In genomic region chr15:52678468-52679231, GRCh38 we compare ENCODE assay signal across 8 cellular contexts. TPM values are rescaled to one million over a fixed set of nuclear protein-coding genes. Genes with fewer than 3 reads are reported as not detected.
DNase-seq lines count a peak whose midpoint lies in the region; ATAC-seq and TF ChIP-seq lines count a peak whose summit lies in the region.

No MANE protein-coding gene starts in this region.

- peak overlapping the region; percentile 66 for H2BK5ac ChIP-seq in trophoblast cell (ENCODE audit: low read depth, low read length, poor library complexity)

- no peaks in the 10 kb centered on the region for H3K9me3 Mint-ChIP-seq in CD4-positive, alpha-beta T cell
- H3K9me3 Mint-ChIP-seq in activated naive CD8-positive, alpha-beta T cell treated with anti-CD3 and anti-CD28 coated beads for 36 hours: no peaks in the 10 kb centered on the region

- H3K36me3 ChIP-seq in trophoblast cell (ENCODE audit: control insufficient read depth in 1 of 2, insufficient read depth in 2 of 2, low read length in 2 of 2): no peaks in the 10 kb centered on the region
- peaks cover 22% of the 10 kb centered on the region for H3K36me3 ChIP-seq in upper lobe of right lung

- H3K18ac ChIP-seq in trophoblast cell (ENCODE audit: low read length): peak overlapping the region; percentile 60

- TF ChIP-seq CTCF in CD4-positive, alpha-beta T cell (IDR thresholded peaks at IDR 0.05): no peak
- TF ChIP-seq CTCF in upper lobe of right lung (IDR thresholded peaks at IDR 0.05): peak; percentile 18

- H3K4me3 ChIP-seq in trophoblast cell (ENCODE audit: low read depth, low read length) (peak overlapping the region; percentile 79), upper lobe of right lung (peak overlapping the region; percentile 75)

- peak overlapping the region; percentile 97 for H3K27ac Mint-ChIP-seq in CD4-positive, alpha-beta T cell
- H3K27ac Mint-ChIP-seq in activated naive CD8-positive, alpha-beta T cell treated with anti-CD3 and anti-CD28 coated beads for 36 hours: peak overlapping the region; percentile 98

- WGBS in trophoblast cell (ENCODE audit: extremely low coverage, insufficient coverage, insufficient read length): no CpG with 5 or more reads among the region's 70 CpGs

- POLR2A ChIA-PET in CD4-positive, alpha-beta T cell (lab: Charles Lee): interaction anchor here (0.6 to 2.1 kb wide), 9 partner anchors 21 to 331 kb away, joined by 3 to 11 read pairs (median 4); partner anchors contain the start of gene ARPP19

- H3K4me1 ChIP-seq in trophoblast cell (ENCODE audit: control insufficient read depth in 1 of 2, insufficient read depth in 2 of 2, low read length in 2 of 2) (no peaks in the 10 kb centered on the region), upper lobe of right lung (peaks cover 36% of the 10 kb centered on the region)

- peaks cover 12% of the 10 kb centered on the region for H3K79me1 ChIP-seq in trophoblast cell (ENCODE audit: low read length)

- peak overlapping the region; percentile 99 for H3K27ac ChIP-seq in CD4-positive, alpha-beta T cell (ENCODE audit: low read depth, low read length)
- peak overlapping the region; percentile 61 for H3K27ac ChIP-seq in trophoblast cell (ENCODE audit: low read depth, low read length)
- H3K27ac ChIP-seq in upper lobe of right lung: peak overlapping the region; percentile 96

- H4K12ac ChIP-seq in trophoblast cell (ENCODE audit: low read depth, low read length): peak overlapping the region; percentile 14

- no peak overlapping the region for H3K23ac ChIP-seq in trophoblast cell (ENCODE audit: low read length)

- peak; percentile 46 for ATAC-seq in CD4-positive, alpha-beta T cell (ENCODE audit: poor library complexity)
- ATAC-seq in GM19455 (IDR thresholded peaks at IDR 0.05; ENCODE audit: unreplicated experiment) (peak; percentile 18), upper lobe of right lung (peak; percentile 78)

- peak overlapping the region; percentile 94 for H2AFZ ChIP-seq in trophoblast cell (ENCODE audit: insufficient read depth, low read length, poor library complexity)

- peak overlapping the region; percentile 44 for H3K9ac ChIP-seq in trophoblast cell (ENCODE audit: low read length)

- peak overlapping the region; percentile 34 for H2BK120ac ChIP-seq in trophoblast cell (ENCODE audit: insufficient read depth, low read length, poor library complexity)

- no peaks in the 10 kb centered on the region for H3K9me3 ChIP-seq in CD4-positive, alpha-beta T cell (ENCODE audit: control insufficient read depth, low read length)
- H3K9me3 ChIP-seq in trophoblast cell (ENCODE audit: insufficient read depth, low read depth, low read length): no peaks in the 10 kb centered on the region
- no peaks in the 10 kb centered on the region for H3K9me3 ChIP-seq in upper lobe of right lung

- DNase-seq in CD4-positive, alpha-beta T cell: peak; percentile 45 to 72 (median 61)
- DNase-seq in HPDE6-E6E7 (ENCODE audit: extremely low spot score) (peak; percentile 52), SK-MEL-5 (ENCODE audit: low read depth, low spot score) (peak; percentile 54), cardiac septum (ENCODE audit: low spot score) (peak; percentile 86), trophoblast cell (peak; percentile 42 to 68), upper lobe of right lung (peak; percentile 87)
- peak; percentile 64 for DNase-seq in activated naive CD8-positive, alpha-beta T cell treated with anti-CD3 and anti-CD28 coated beads for 36 hours

- H3K4me3 Mint-ChIP-seq in CD4-positive, alpha-beta T cell: peak overlapping the region; percentile 96
- H3K4me3 Mint-ChIP-seq in activated naive CD8-positive, alpha-beta T cell treated with anti-CD3 and anti-CD28 coated beads for 36 hours: peak overlapping the region; percentile 98

- H3K4ac ChIP-seq in trophoblast cell (ENCODE audit: low read depth, low read length): peak overlapping the region; percentile 47

- peak overlapping the region; percentile 55 for H4K8ac ChIP-seq in trophoblast cell (ENCODE audit: low read depth, low read length)

- H3K27me3 Mint-ChIP-seq in CD4-positive, alpha-beta T cell: no peaks in the 10 kb centered on the region
- no peaks in the 10 kb centered on the region for H3K27me3 Mint-ChIP-seq in activated naive CD8-positive, alpha-beta T cell treated with anti-CD3 and anti-CD28 coated beads for 36 hours

- intact Hi-C loops in CD4-positive, alpha-beta T cell (cut with DNase I, micrococcal nuclease): loop anchor here (1.0 to 10.0 kb wide), 9 partner anchors 36 to 424 kb away; partner anchors contain the start of genes ARPP19 (in 2 of the 2) and MYO5A (in 2 of the 2)
- intact Hi-C loops in cardiac septum (cut with DNase I) (loop anchor here (2.0 kb wide), 1 partner anchor 110 kb away; the partner anchor contains the start of gene ARPP19), upper lobe of right lung (cut with DNase I) (no loop called here)

- H3K4me1 Mint-ChIP-seq in CD4-positive, alpha-beta T cell (ENCODE audit: low read depth): peaks cover 71% of the 10 kb centered on the region
- H3K4me1 Mint-ChIP-seq in activated naive CD8-positive, alpha-beta T cell treated with anti-CD3 and anti-CD28 coated beads for 36 hours: peaks cover 29% of the 10 kb centered on the region

- H4K91ac ChIP-seq in trophoblast cell (ENCODE audit: low read depth, low read length): peak overlapping the region; percentile 45

- no peaks in the 10 kb centered on the region for H3K27me3 ChIP-seq in CD4-positive, alpha-beta T cell (ENCODE audit: control insufficient read depth, insufficient read depth, low read length)
- H3K27me3 ChIP-seq in trophoblast cell (ENCODE audit: insufficient read depth, low read length) (no peaks in the 10 kb centered on the region), upper lobe of right lung (no peaks in the 10 kb centered on the region)

- peaks cover 4% of the 10 kb centered on the region for H3K79me2 ChIP-seq in trophoblast cell (ENCODE audit: control insufficient read depth, insufficient read depth, low read length, poor library complexity)

- in situ Hi-C loops in SK-MEL-5 (cut with HindIII; ENCODE audit: low pct_unique_long_range_greater_than_20kb, low sequenced_read_pairs): no loop called here

- H3K36me3 Mint-ChIP-seq in CD4-positive, alpha-beta T cell (ENCODE audit: low read depth): peaks cover 50% of the 10 kb centered on the region
- H3K36me3 Mint-ChIP-seq in activated naive CD8-positive, alpha-beta T cell treated with anti-CD3 and anti-CD28 coated beads for 36 hours: no peaks in the 10 kb centered on the region

- no peak overlapping the region for H2BK12ac ChIP-seq in trophoblast cell (ENCODE audit: low read length)

- peak overlapping the region; percentile 54 for H3K14ac ChIP-seq in trophoblast cell (ENCODE audit: low read length)

- H3K4me2 ChIP-seq in trophoblast cell (ENCODE audit: low read length): peak overlapping the region; percentile 61

- CTCF ChIA-PET in CD4-positive, alpha-beta T cell (lab: Charles Lee): no interaction called here

- no peak overlapping the region for H2AK5ac ChIP-seq in trophoblast cell (ENCODE audit: low read length)

RNA-seq across cellular contexts. Expression of gene ATOSA, which starts 0.5 kb away (rescaled TPM):
- total RNA-seq in CD4-positive, alpha-beta T cell: 100 to 1,000 TPM; 137 TPM
- total RNA-seq in SK-MEL-5 (2014; rRNA removed; shearing (Covaris generic)): 14.7 and 15.5 TPM in 2 replicates
- 7.5 and 8.4 TPM in 2 replicates for polyA plus RNA-seq in SK-MEL-5 (2015; cell fraction: cytosol; rRNA removed)
- 38.4 and 45.4 TPM in 2 replicates for polyA plus RNA-seq in SK-MEL-5 (2015; cell fraction: nucleus; rRNA removed)
- total RNA-seq in activated naive CD8-positive, alpha-beta T cell treated with anti-CD3 and anti-CD28 coated beads for 36 hours: 1 to 10 TPM; 9.7 to 9.8 TPM
- total RNA-seq in cardiac septum (31.5 TPM), upper lobe of right lung (42.5 TPM)
- polyA plus RNA-seq in trophoblast cell (2013): 49.0 and 49.5 TPM in 2 replicates

Comparison
In these comparisons a context has a peak if more than half of its experiments do, and no peak if none do; other contexts are left out.
1. Peak in every context shown above with its lines: DNase-seq, ATAC-seq, H3K4me3 ChIP-seq and H3K27ac ChIP-seq.
2. ATAC-seq: peak in every context shown above with its lines; median percentile 78 in upper lobe of right lung; 46 in CD4-positive, alpha-beta T cell; 18 in GM19455.